In genomic region chr10:129958118-129958685, GRCh38 we compare ENCODE assay signal across 9 cellular contexts. TPM values are rescaled to one million over a fixed set of nuclear protein-coding genes. Genes with fewer than 3 reads are reported as not detected.
DNase-seq lines count a peak whose midpoint lies in the region; ATAC-seq and TF ChIP-seq lines count a peak whose summit lies in the region.
"Had no signal": no experiment of that assay in that cellular context is flagged by ENCODE, and none has a peak within 500 bp of the region (broad histone marks: within the 10 kb centered on the region; RNA-seq: fewer than 3 reads in every experiment).

No MANE protein-coding gene starts in this region.

- H3K9me3 ChIP-seq in right cardiac atrium (ENCODE audit: control insufficient read depth, low read length) (no peaks in the 10 kb centered on the region), smooth muscle cell (replicated peaks; ENCODE audit: low read depth) (no peaks in the 10 kb centered on the region)

- H3K36me3 ChIP-seq in smooth muscle cell (ENCODE audit: low read depth) = no peaks in the 10 kb centered on the region

- POLR2A ChIA-PET in activated B cell treated with CpG ODN at 0.5 μM for 24 hours (lab: Charles Lee) = no interaction called here

- CTCF ChIA-PET in activated B cell treated with CpG ODN at 0.5 μM for 24 hours (lab: Charles Lee) = no interaction called here

- no peak overlapping the region for H3K9ac ChIP-seq in smooth muscle cell (ENCODE audit: low read depth)

- no peak for ATAC-seq in activated B cell treated with CpG ODN at 0.5 μM for 24 hours (ENCODE audit: low read depth)
- no peak for ATAC-seq in right cardiac atrium
- no peak for ATAC-seq in stimulated activated memory B cell treated with anti-CD40 and anti-IgM and Interleukin-4, amounts not matched to agents 10 μg/mL and 1 μg/mL and 100 μg/mL, for 72 hours
- ATAC-seq in GM19023 (IDR thresholded peaks at IDR 0.05; ENCODE audit: unreplicated experiment) = no peak

- peaks cover 76% of the 10 kb centered on the region for H3K27me3 Mint-ChIP-seq in T-helper 2 cell treated with Interferon-gamma antibody and Interleukin-4, amounts not matched to agents 5 μg/mL and 100 μg/mL, for 36 hours (ENCODE audit: low read depth)
- H3K27me3 Mint-ChIP-seq in activated B cell treated with CpG ODN at 0.5 μM for 24 hours = peaks cover 61% of the 10 kb centered on the region
- peaks cover 74% of the 10 kb centered on the region for H3K27me3 Mint-ChIP-seq in stimulated activated memory B cell treated with anti-CD40 and anti-IgM and Interleukin-4, amounts not matched to agents 10 μg/mL and 1 μg/mL and 100 μg/mL, for 72 hours

- peak overlapping the region; percentile 42 for H2AFZ ChIP-seq in smooth muscle cell (ENCODE audit: low read depth)

- no peak for DNase-seq in T-helper 2 cell treated with Interferon-gamma antibody and Interleukin-4, amounts not matched to agents 5 μg/mL and 100 μg/mL, for 36 hours (ENCODE audit: low spot score)
- DNase-seq in T-helper 2 cell (no peak), activated B cell treated with CpG ODN at 0.5 μM for 24 hours (no peak), right cardiac atrium (peak in 1 of 3 donors; percentile 58), smooth muscle cell (lab: John Stamatoyannopoulos, UW; ENCODE audit: unreplicated experiment) (no peak), NCI-H2227 (lab: John Stamatoyannopoulos, UW; ENCODE audit: unreplicated experiment) (no peak)
- DNase-seq: NCI-H510A treated with DMSO at 0.1 percent for 48 hours had no signal

- H3K27me3 ChIP-seq in right cardiac atrium (ENCODE audit: control insufficient read depth, insufficient read depth) (no peaks in the 10 kb centered on the region), smooth muscle cell (ENCODE audit: low read depth) (peaks cover 94% of the 10 kb centered on the region)

- H3K4me2 ChIP-seq in smooth muscle cell = peak overlapping the region; percentile 78

- H3K79me2 ChIP-seq in smooth muscle cell (ENCODE audit: low read depth) = no peaks in the 10 kb centered on the region

- WGBS in right cardiac atrium = 23% methylated on average over 20 of the region's 20 CpGs
- 11% methylated on average over 20 of the region's 20 CpGs for WGBS in smooth muscle cell (ENCODE audit: low lambda C conversion rate)

- peak overlapping the region; percentile 75 for H3K4me3 ChIP-seq in right cardiac atrium (ENCODE audit: low read length)
- peak overlapping the region; percentile 32 for H3K4me3 ChIP-seq in smooth muscle cell

- H3K27ac ChIP-seq in right cardiac atrium (ENCODE audit: low read length) (peak overlapping the region; percentile 68), smooth muscle cell (ENCODE audit: low read depth) (no peak overlapping the region)

- H3K4me1 ChIP-seq in right cardiac atrium (ENCODE audit: control insufficient read depth, insufficient read depth, low read length) = no peaks in the 10 kb centered on the region
- peaks cover 24% of the 10 kb centered on the region for H3K4me1 ChIP-seq in smooth muscle cell (ENCODE audit: low read depth)

- no peaks in the 10 kb centered on the region for H4K20me1 ChIP-seq in smooth muscle cell (ENCODE audit: low read depth)

- peak overlapping the region; percentile 53 for H3K4me3 Mint-ChIP-seq in T-helper 2 cell treated with Interferon-gamma antibody and Interleukin-4, amounts not matched to agents 5 μg/mL and 100 μg/mL, for 36 hours
- peak overlapping the region; percentile 9 for H3K4me3 Mint-ChIP-seq in activated B cell treated with CpG ODN at 0.5 μM for 24 hours
- no peak overlapping the region for H3K4me3 Mint-ChIP-seq in stimulated activated memory B cell treated with anti-CD40 and anti-IgM and Interleukin-4, amounts not matched to agents 10 μg/mL and 1 μg/mL and 100 μg/mL, for 72 hours

- no peaks in the 10 kb centered on the region for H3K9me3 Mint-ChIP-seq in T-helper 2 cell treated with Interferon-gamma antibody and Interleukin-4, amounts not matched to agents 5 μg/mL and 100 μg/mL, for 36 hours
- H3K9me3 Mint-ChIP-seq in activated B cell treated with CpG ODN at 0.5 μM for 24 hours = no peaks in the 10 kb centered on the region
- no peaks in the 10 kb centered on the region for H3K9me3 Mint-ChIP-seq in stimulated activated memory B cell treated with anti-CD40 and anti-IgM and Interleukin-4, amounts not matched to agents 10 μg/mL and 1 μg/mL and 100 μg/mL, for 72 hours

- peaks cover 10% of the 10 kb centered on the region for H3K4me1 Mint-ChIP-seq in T-helper 2 cell treated with Interferon-gamma antibody and Interleukin-4, amounts not matched to agents 5 μg/mL and 100 μg/mL, for 36 hours (ENCODE audit: low read depth)
- peaks cover 21% of the 10 kb centered on the region for H3K4me1 Mint-ChIP-seq in activated B cell treated with CpG ODN at 0.5 μM for 24 hours
- peaks cover 6% of the 10 kb centered on the region for H3K4me1 Mint-ChIP-seq in stimulated activated memory B cell treated with anti-CD40 and anti-IgM and Interleukin-4, amounts not matched to agents 10 μg/mL and 1 μg/mL and 100 μg/mL, for 72 hours

- peak overlapping the region; percentile 70 for H3K27ac Mint-ChIP-seq in T-helper 2 cell treated with Interferon-gamma antibody and Interleukin-4, amounts not matched to agents 5 μg/mL and 100 μg/mL, for 36 hours
- no peak overlapping the region for H3K27ac Mint-ChIP-seq in activated B cell treated with CpG ODN at 0.5 μM for 24 hours
- no peak overlapping the region for H3K27ac Mint-ChIP-seq in stimulated activated memory B cell treated with anti-CD40 and anti-IgM and Interleukin-4, amounts not matched to agents 10 μg/mL and 1 μg/mL and 100 μg/mL, for 72 hours

- peaks cover 2% of the 10 kb centered on the region for H3K36me3 Mint-ChIP-seq in T-helper 2 cell treated with Interferon-gamma antibody and Interleukin-4, amounts not matched to agents 5 μg/mL and 100 μg/mL, for 36 hours (ENCODE audit: low read depth)
- no peaks in the 10 kb centered on the region for H3K36me3 Mint-ChIP-seq in activated B cell treated with CpG ODN at 0.5 μM for 24 hours (ENCODE audit: low read depth)
- no peaks in the 10 kb centered on the region for H3K36me3 Mint-ChIP-seq in stimulated activated memory B cell treated with anti-CD40 and anti-IgM and Interleukin-4, amounts not matched to agents 10 μg/mL and 1 μg/mL and 100 μg/mL, for 72 hours

- H3F3A ChIP-seq in smooth muscle cell (ENCODE audit: low read depth) = no peaks in the 10 kb centered on the region

- TF ChIP-seq CTCF in activated B cell treated with CpG ODN at 0.5 μM for 24 hours (IDR thresholded peaks at IDR 0.05) = no peak
- peak; percentile 10 for TF ChIP-seq CTCF in smooth muscle cell (IDR thresholded peaks at IDR 0.05; ENCODE audit: borderline replicate concordance, insufficient read depth, poor library complexity, severe bottlenecking)

- intact Hi-C loops in activated B cell treated with CpG ODN at 0.5 μM for 24 hours (cut with micrococcal nuclease) = no loop called here
- intact Hi-C loops in right cardiac atrium (cut with DNase I) = no loop called here

RNA-seq across cellular contexts. Expression of gene EBF3, which starts 5.9 kb away (rescaled TPM):
- total RNA-seq in activated B cell treated with CpG ODN at 0.5 μM for 24 hours = not detected in 2 replicates
- 1 to 10 TPM; 4.4 to 9.7 (median 7.7) TPM for total RNA-seq in right cardiac atrium
- 8.5 TPM for polyA plus RNA-seq in right cardiac atrium
- 0.04 TPM in 1 of 2 replicates, not detected in the other for total RNA-seq in smooth muscle cell
- polyA plus RNA-seq in smooth muscle cell = 0.14 TPM in 1 of 2 replicates, not detected in the other
